ENCODE assay signal across 12 cellular contexts in genomic region chr5:91212336-91213092, GRCh38.
DNase-seq lines count a peak whose midpoint lies in the region; ATAC-seq and TF ChIP-seq lines count a peak whose summit lies in the region.
"Had no signal": no experiment of that assay in that cellular context is flagged by ENCODE, and none has a peak within 500 bp of the region (broad histone marks: within the 10 kb centered on the region; RNA-seq: fewer than 3 reads in every experiment).

No MANE protein-coding gene starts in this region.

- TF ChIP-seq POLR2A in heart left ventricle (IDR thresholded peaks at IDR 0.05), result no peak

- peak overlapping the region in 10 of 12 donors; percentile 17 to 66 (median 50) for H3K27ac ChIP-seq in heart left ventricle

- peak in 3 of 4 donors; percentile 48 to 78 (median 58) for ATAC-seq in heart left ventricle
- ATAC-seq in HG02884 (IDR thresholded peaks at IDR 0.05; ENCODE audit: unreplicated experiment), result no peak
- ATAC-seq: Panc1; stimulated activated naive CD8-positive, alpha-beta T cell treated with anti-CD3 and anti-CD28 coated beads, Interleukin-15, Interleukin-2, amounts not matched to agents 100 U/mL and 50 U/mL, for 24 hours had no signal

- TF ChIP-seq CTCF in heart left ventricle (IDR thresholded peaks at IDR 0.05), result no peak

- WGBS in heart left ventricle, 4 donors, result 49 to 64% (median 54%) methylated on average over 4 of the region's 4 CpGs

- DNase-seq in EL (peak; percentile 93), SW480 (ENCODE audit: low spot score) (peak; percentile 39), heart left ventricle (peak in 1 of 5 donors; percentile 44), T-helper 9 cell (no peak)
- DNase-seq in activated CD4-positive, alpha-beta T cell treated with anti-CD3 and anti-CD28 coated beads, Interleukin-2, amount 50 U/mL, for 1 hour, result no peak
- no peak for DNase-seq in stimulated activated naive CD4-positive, alpha-beta T cell treated with Interleukin-2 at 50 U/mL for 16 hours (lab: John Stamatoyannopoulos, UW)
- DNase-seq: activated T-cell treated with anti-CD3 and anti-CD28 coated beads for 4 hours; GDM1; stimulated activated naive CD8-positive, alpha-beta T cell treated with anti-CD3 and anti-CD28 coated beads, Interleukin-15, Interleukin-2, amounts not matched to agents 100 U/mL and 50 U/mL, for 24 hours had no signal

- no peaks in the 10 kb centered on the region for H3K27me3 ChIP-seq in heart left ventricle
- H3K27me3 ChIP-seq in skeletal muscle satellite cell (ENCODE audit: control insufficient read depth, insufficient read depth, low read length), result no peaks in the 10 kb centered on the region

- intact Hi-C loops in heart left ventricle (cut with DNase I), result loop anchor here in 1 of 10 donors (10.0 kb wide), 1 partner anchor 278 kb away; no protein-coding TSS in a partner anchor

- H3K4me1 ChIP-seq in heart left ventricle (peaks cover 0 to 21% (median 12%) of the 10 kb centered on the region in 12 donors), skeletal muscle satellite cell (ENCODE audit: control insufficient read depth, insufficient read depth, low read length) (peaks cover 29% of the 10 kb centered on the region)

- no peaks in the 10 kb centered on the region for H3K9me3 ChIP-seq in heart left ventricle
- H3K9me3 ChIP-seq in skeletal muscle satellite cell (replicated peaks; ENCODE audit: low read length), result no peaks in the 10 kb centered on the region

- H3K4me2 ChIP-seq in skeletal muscle satellite cell (ENCODE audit: low read length), result peak overlapping the region; percentile 74

- H3K4me3 ChIP-seq in heart left ventricle (peak overlapping the region in 1 of 12 donors; percentile 4), skeletal muscle satellite cell (ENCODE audit: low read length) (peak overlapping the region; percentile 30)

- H3K36me3 ChIP-seq in heart left ventricle (no peaks in the 10 kb centered on the region), skeletal muscle satellite cell (ENCODE audit: insufficient read depth, low read length) (no peaks in the 10 kb centered on the region)

- H3K9ac ChIP-seq in skeletal muscle satellite cell (ENCODE audit: low read depth, low read length), result peak overlapping the region; percentile 72

Comparison
In these comparisons a context has a peak if more than half of its experiments do, and no peak if none do; other contexts are left out.
1. DNase-seq: peak in EL (single experiment) and SW480 (single experiment); none in activated CD4-positive, alpha-beta T cell treated with anti-CD3 and anti-CD28 coated beads, Interleukin-2, amount 50 U/mL, for 1 hour (single experiment), stimulated activated naive CD4-positive, alpha-beta T cell treated with Interleukin-2 at 50 U/mL for 16 hours (single experiment) and T-helper 9 cell (single experiment).